In genomic region chr15:97456541-97456940, GRCh38 we compare ENCODE assay signal across 27 cellular contexts.
"Had no signal": no experiment of that assay in that cellular context is flagged by ENCODE, and none has a peak within 500 bp of the region (broad histone marks: within the 10 kb centered on the region; RNA-seq: fewer than 3 reads in every experiment).

No MANE protein-coding gene starts in this region.

- H3K9me3 Mint-ChIP-seq: dendritic cell treated with granulocyte-macrophage colony-stimulating factor and Interleukin-4, amounts not matched to agents 40 ng/mL and 50 ng/mL, for 4 days; endodermal cell; mesothelial cell of epicardium; naive B cell had no signal

- H3K4me3 Mint-ChIP-seq: dendritic cell treated with granulocyte-macrophage colony-stimulating factor and Interleukin-4, amounts not matched to agents 40 ng/mL and 50 ng/mL, for 4 days; effector memory CD8-positive, alpha-beta T cell; endodermal cell; immature natural killer cell; mesothelial cell of epicardium; naive B cell; naive thymus-derived CD8-positive, alpha-beta T cell had no signal

- H3K27me3 Mint-ChIP-seq: dendritic cell treated with granulocyte-macrophage colony-stimulating factor and Interleukin-4, amounts not matched to agents 40 ng/mL and 50 ng/mL, for 4 days; effector memory CD8-positive, alpha-beta T cell; naive B cell; naive thymus-derived CD8-positive, alpha-beta T cell had no signal

- ATAC-seq: effector memory CD8-positive, alpha-beta T cell; esophagus mucosa; gastrocnemius medialis; heart left ventricle; left colon; left lobe of liver; lower lobe of right lung; mucosa of descending colon; naive thymus-derived CD8-positive, alpha-beta T cell had no signal

- H3K36me3 Mint-ChIP-seq: immature natural killer cell; mesothelial cell of epicardium; naive B cell; naive thymus-derived CD8-positive, alpha-beta T cell had no signal

- DNase-seq: cortex of kidney; dorsolateral prefrontal cortex; effector CD4-positive, alpha-beta T cell; effector memory CD8-positive, alpha-beta T cell; endodermal cell; erythroblast; esophagus squamous epithelium; foreskin fibroblast; foreskin melanocyte; gastrocnemius medialis; heart left ventricle; hypothalamus; immature natural killer cell; islet precursor cell; kidney; kidney glomerular epithelial cell; left colon; left ventricle myocardium inferior; lower lobe of right lung; mesenchymal stem cell; mucosa of descending colon; naive B cell; naive thymus-derived CD8-positive, alpha-beta T cell had no signal

- H3K27ac Mint-ChIP-seq: dendritic cell treated with granulocyte-macrophage colony-stimulating factor and Interleukin-4, amounts not matched to agents 40 ng/mL and 50 ng/mL, for 4 days; effector memory CD8-positive, alpha-beta T cell; endodermal cell; immature natural killer cell; mesothelial cell of epicardium; naive B cell; naive thymus-derived CD8-positive, alpha-beta T cell had no signal

- H3K4me1 Mint-ChIP-seq: endodermal cell; immature natural killer cell; naive B cell; naive thymus-derived CD8-positive, alpha-beta T cell had no signal
